3 cellular contexts compared by ENCODE assay signal in genomic region chr1:153636312-153636711, GRCh38.
TF ChIP-seq lines count a peak whose summit lies in the region.

No MANE protein-coding gene starts in this region.

TF ChIP-seq in K562, 482 proteins besides CTCF, POLR2A, EP300 and RAD21:
- TF ChIP-seq CBX2 (IDR thresholded peaks at IDR 0.05; ENCODE audit: insufficient read depth, low read length, poor library complexity, severe bottlenecking): no peak
- peak; percentile 33; the same call in 1 of the 2 replicates for TF ChIP-seq RBFOX2 (IDR thresholded peaks at IDR 0.05; ENCODE audit: low read depth, low read length)
- no peak for TF ChIP-seq ZNF134 (CRISPR knock-in tag; conservative IDR thresholded peaks at IDR 0.05)

TF ChIP-seq in neural cell, 6 proteins besides CTCF, POLR2A, EP300 and RAD21:
- TF ChIP-seq MXI1 (conservative IDR thresholded peaks at IDR 0.05; ENCODE audit: poor library complexity, severe bottlenecking) (no peak), SMC3 (conservative IDR thresholded peaks at IDR 0.05; ENCODE audit: poor library complexity) (no peak), TAF1 (IDR thresholded peaks at IDR 0.05; ENCODE audit: low read depth) (no peak), REST (IDR thresholded peaks at IDR 0.05; ENCODE audit: borderline replicate concordance) (no peak), POLR2AphosphoS5 (IDR thresholded peaks at IDR 0.05) (no peak), EZH2 (IDR thresholded peaks at IDR 0.05; ENCODE audit: borderline replicate concordance, insufficient read depth, low read length, poor library complexity, severe bottlenecking) (no peak)

TF ChIP-seq in HEK293T, 16 proteins besides CTCF, POLR2A, EP300 and RAD21:
- TF ChIP-seq FOXM1 (IDR thresholded peaks at IDR 0.05; ENCODE audit: borderline replicate concordance) (no peak), SP1 (IDR thresholded peaks at IDR 0.05) (no peak), LEF1 (IDR thresholded peaks at IDR 0.05; ENCODE audit: borderline replicate concordance) (no peak), FOXK2 (IDR thresholded peaks at IDR 0.05) (no peak), ELF4 (IDR thresholded peaks at IDR 0.05) (no peak), TARDBP (IDR thresholded peaks at IDR 0.05) (no peak), NFRKB (IDR thresholded peaks at IDR 0.05) (no peak), FOXA1 (IDR thresholded peaks at IDR 0.05) (no peak), L3MBTL2 (conservative IDR thresholded peaks at IDR 0.05) (no peak)
- TF ChIP-seq, protein P1, sequence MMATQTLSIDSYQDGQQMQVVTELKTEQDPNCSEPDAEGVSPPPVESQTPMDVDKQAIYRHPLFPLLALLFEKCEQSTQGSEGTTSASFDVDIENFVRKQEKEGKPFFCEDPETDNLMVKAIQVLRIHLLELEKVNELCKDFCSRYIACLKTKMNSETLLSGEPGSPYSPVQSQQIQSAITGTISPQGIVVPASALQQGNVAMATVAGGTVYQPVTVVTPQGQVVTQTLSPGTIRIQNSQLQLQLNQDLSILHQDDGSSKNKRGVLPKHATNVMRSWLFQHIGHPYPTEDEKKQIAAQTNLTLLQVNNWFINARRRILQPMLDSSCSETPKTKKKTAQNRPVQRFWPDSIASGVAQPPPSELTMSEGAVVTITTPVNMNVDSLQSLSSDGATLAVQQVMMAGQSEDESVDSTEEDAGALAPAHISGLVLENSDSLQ (IDR thresholded peaks at IDR 0.05): no peak
